19 cellular contexts compared by ENCODE assay signal in genomic region chr15:101133181-101133460, GRCh38.
DNase-seq lines count a peak whose midpoint lies in the region; ATAC-seq and TF ChIP-seq lines count a peak whose summit lies in the region.
"Had no signal": no experiment of that assay in that cellular context is flagged by ENCODE, and none has a peak within 500 bp of the region (broad histone marks: within the 10 kb centered on the region; RNA-seq: fewer than 3 reads in every experiment).

No MANE protein-coding gene starts in this region.

- H3K79me2 ChIP-seq in Loucy (ENCODE audit: insufficient read depth, low read length) = no peaks in the 10 kb centered on the region; the same call in 1 of the 2 replicates

- ATAC-seq in GM21360 (IDR thresholded peaks at IDR 0.05; ENCODE audit: unreplicated experiment) = no peak
- no peak for ATAC-seq in HG03108 (IDR thresholded peaks at IDR 0.05; ENCODE audit: unreplicated experiment)
- ATAC-seq: GM12878 had no signal

- peak overlapping the region; percentile 17 for H2AK5ac ChIP-seq in neuronal stem cell (ENCODE audit: low read depth, low read length)

- no peaks in the 10 kb centered on the region for H3K27me3 Mint-ChIP-seq in endodermal cell (ENCODE audit: insufficient read depth)
- H3K27me3 Mint-ChIP-seq in activated naive CD4-positive, alpha-beta T cell treated with anti-CD3 and anti-CD28 coated beads, Interleukin-2, amount 10 ng/mL, durations not matched to agents 7 days and 5 days = peaks cover 22% of the 10 kb centered on the region

- CTCF ChIA-PET in activated naive CD4-positive, alpha-beta T cell treated with anti-CD3 and anti-CD28 coated beads, Interleukin-2, amount 10 ng/mL, durations not matched to agents 7 days and 5 days (lab: Charles Lee) = no interaction called here

- no peaks in the 10 kb centered on the region for H4K20me1 ChIP-seq in BLaER1
- H4K20me1 ChIP-seq in Loucy (ENCODE audit: insufficient read depth, low read length, poor library complexity, severe bottlenecking) = no peaks in the 10 kb centered on the region

- DNase-seq in endodermal cell = peak; percentile 32
- DNase-seq in neuronal stem cell (ENCODE audit: low spot score) = no peak
- no peak for DNase-seq in activated naive CD4-positive, alpha-beta T cell treated with anti-CD3 and anti-CD28 coated beads, Interleukin-2, amount 10 ng/mL, durations not matched to agents 7 days and 5 days
- no peak for DNase-seq in HuH-7 (ENCODE audit: low spot score)
- DNase-seq: 8988T; CD4-positive, CD25-positive, alpha-beta regulatory T cell; DMS 273 treated with DMSO at 0.1 percent for 48 hours; DMS53; DND-41; EL; HFFc6 had no signal

- peak overlapping the region; percentile 85 for H2BK5ac ChIP-seq in neuronal stem cell (ENCODE audit: low read length)

- H3K36me3 ChIP-seq in BLaER1 (no peaks in the 10 kb centered on the region), Loucy (ENCODE audit: insufficient read depth, low read length) (no peaks in the 10 kb centered on the region), endodermal cell (ENCODE audit: control insufficient read depth, insufficient read depth, low read length) (no peaks in the 10 kb centered on the region), neuronal stem cell (replicated peaks in 1 of 2; ENCODE audit: control insufficient read depth in 2 of 2, insufficient read depth in 2 of 2, low read length in 2 of 2) (no peaks in the 10 kb centered on the region)

- H3K4me2 ChIP-seq in BLaER1 = peak overlapping the region; percentile 70
- H3K4me2 ChIP-seq in Loucy (ENCODE audit: low read depth, low read length, poor library complexity, severe bottlenecking) = no peak overlapping the region
- no peak overlapping the region for H3K4me2 ChIP-seq in neuronal stem cell (ENCODE audit: insufficient read depth, low read length, poor library complexity, severe bottlenecking)
- H3K4me2 ChIP-seq: GM23338 had no signal

- H3K27ac Mint-ChIP-seq in endodermal cell = no peak overlapping the region
- H3K27ac Mint-ChIP-seq in activated naive CD4-positive, alpha-beta T cell treated with anti-CD3 and anti-CD28 coated beads, Interleukin-2, amount 10 ng/mL, durations not matched to agents 7 days and 5 days = no peak overlapping the region
- H3K27ac Mint-ChIP-seq: CD4-positive, CD25-positive, alpha-beta regulatory T cell; CD8-positive, alpha-beta memory T cell; GM23338; HFFc6 had no signal

- H3K9ac ChIP-seq in BLaER1 = peak overlapping the region; percentile 17; the same call in 1 of the 2 replicates
- peak overlapping the region; percentile 14 for H3K9ac ChIP-seq in Loucy (ENCODE audit: low read depth, low read length, poor library complexity, severe bottlenecking)
- no peak overlapping the region for H3K9ac ChIP-seq in endodermal cell (ENCODE audit: extremely low read depth, low read length, poor library complexity, severe bottlenecking)
- no peak overlapping the region for H3K9ac ChIP-seq in neuronal stem cell (ENCODE audit: low read depth, low read length, poor library complexity)

- H3K9me3 Mint-ChIP-seq in endodermal cell = peaks cover 12% of the 10 kb centered on the region
- peaks cover 8% of the 10 kb centered on the region for H3K9me3 Mint-ChIP-seq in activated naive CD4-positive, alpha-beta T cell treated with anti-CD3 and anti-CD28 coated beads, Interleukin-2, amount 10 ng/mL, durations not matched to agents 7 days and 5 days

- H3K4me3 ChIP-seq in BLaER1 (no peak overlapping the region), Loucy (ENCODE audit: low read length, poor library complexity, severe bottlenecking) (no peak overlapping the region), endodermal cell (ENCODE audit: low read length) (no peak overlapping the region), neuronal stem cell (ENCODE audit: low read length in 2 of 2) (no peak overlapping the region)
- H3K4me3 ChIP-seq: GM12878, GM23338 had no signal

- H2BK120ac ChIP-seq in neuronal stem cell (ENCODE audit: low read depth, low read length) = peak overlapping the region; percentile 51

- H3K4me1 ChIP-seq in BLaER1 (peaks cover 80% of the 10 kb centered on the region), Loucy (ENCODE audit: insufficient read depth, low read length, poor library complexity, severe bottlenecking) (peaks cover 75% of the 10 kb centered on the region), endodermal cell (ENCODE audit: control insufficient read depth, insufficient read depth, low read length) (no peaks in the 10 kb centered on the region), neuronal stem cell (ENCODE audit: control insufficient read depth in 2 of 2, insufficient read depth in 1 of 2, low read depth in 1 of 2, low read length in 2 of 2) (peaks cover 0 to 1% of the 10 kb centered on the region in 2 donors)

- no peak overlapping the region for H2BK15ac ChIP-seq in neuronal stem cell (ENCODE audit: low read length)

- H3K36me3 Mint-ChIP-seq in endodermal cell (ENCODE audit: low read depth) = no peaks in the 10 kb centered on the region
- H3K36me3 Mint-ChIP-seq in activated naive CD4-positive, alpha-beta T cell treated with anti-CD3 and anti-CD28 coated beads, Interleukin-2, amount 10 ng/mL, durations not matched to agents 7 days and 5 days = peaks cover 9% of the 10 kb centered on the region
- H3K36me3 Mint-ChIP-seq: CD4-positive, CD25-positive, alpha-beta regulatory T cell had no signal

- H3K9me2 ChIP-seq in Loucy (replicated peaks; ENCODE audit: low read depth, low read length) = no peaks in the 10 kb centered on the region

- no peak overlapping the region for H3K4ac ChIP-seq in neuronal stem cell (ENCODE audit: low read length)

- H2BK12ac ChIP-seq in neuronal stem cell (ENCODE audit: low read length) = peak overlapping the region; percentile 85

- WGBS in endodermal cell (ENCODE audit: insufficient coverage in 1 of 2, insufficient read length in 1 of 2), 2 experiments = 95 to 100% methylated on average over 1 to 8 of the region's 8 CpGs
- WGBS in neuronal stem cell (ENCODE audit: extremely low coverage in 2 of 2, insufficient read length in 2 of 2, insufficient replicate concordance in 1 of 2), 2 donors = no CpG with 5 or more reads among the region's 8 CpGs

- H3K14ac ChIP-seq in neuronal stem cell (ENCODE audit: low read length) = no peak overlapping the region

- no peaks in the 10 kb centered on the region for H3K79me1 ChIP-seq in neuronal stem cell (ENCODE audit: low read depth, low read length)

- H3K9me3 ChIP-seq in BLaER1 (peaks cover 16% of the 10 kb centered on the region), Loucy (ENCODE audit: insufficient read depth, low read depth, low read length) (peaks cover 3% of the 10 kb centered on the region; the same call in 1 of the 2 replicates), endodermal cell (ENCODE audit: control insufficient read depth, low read length) (no peaks in the 10 kb centered on the region), neuronal stem cell (replicated peaks in 1 of 2; ENCODE audit: control insufficient read depth in 2 of 2, insufficient read depth in 1 of 2, low read depth in 1 of 2, low read length in 2 of 2) (peaks cover 3 to 5% of the 10 kb centered on the region in 2 donors)

- no peak overlapping the region for H4K8ac ChIP-seq in neuronal stem cell (ENCODE audit: low read depth, low read length)

- H4K91ac ChIP-seq in neuronal stem cell (ENCODE audit: low read depth, low read length, poor library complexity) = no peak overlapping the region

- peak overlapping the region; percentile 35 for H3K23ac ChIP-seq in neuronal stem cell (ENCODE audit: low read depth, low read length, poor library complexity)

- H2AFZ ChIP-seq in Loucy (ENCODE audit: low read length) (no peak overlapping the region), neuronal stem cell (ENCODE audit: low read length) (no peak overlapping the region)
- H2AFZ ChIP-seq: GM23338 had no signal

- no peaks in the 10 kb centered on the region for H3K27me3 ChIP-seq in BLaER1
- H3K27me3 ChIP-seq in Loucy (ENCODE audit: insufficient read depth, low read length, poor library complexity, severe bottlenecking) = no peaks in the 10 kb centered on the region
- no peaks in the 10 kb centered on the region for H3K27me3 ChIP-seq in endodermal cell (ENCODE audit: control insufficient read depth, insufficient read depth, low read length, poor library complexity, severe bottlenecking)
- H3K27me3 ChIP-seq in neuronal stem cell (ENCODE audit: control insufficient read depth in 3 of 3, insufficient read depth in 3 of 3, low read depth in 1 of 3, low read length in 3 of 3) = no peaks in the 10 kb centered on the region

- no peaks in the 10 kb centered on the region for H3K4me1 Mint-ChIP-seq in endodermal cell
- peaks cover 53% of the 10 kb centered on the region for H3K4me1 Mint-ChIP-seq in activated naive CD4-positive, alpha-beta T cell treated with anti-CD3 and anti-CD28 coated beads, Interleukin-2, amount 10 ng/mL, durations not matched to agents 7 days and 5 days

- H3K18ac ChIP-seq in neuronal stem cell (ENCODE audit: low read length) = peak overlapping the region; percentile 27

- TF ChIP-seq CTCF in Loucy (conservative IDR thresholded peaks at IDR 0.05; ENCODE audit: low read length) (no peak), endodermal cell (conservative IDR thresholded peaks at IDR 0.05) (no peak)

- H3K4me3 Mint-ChIP-seq in endodermal cell = no peak overlapping the region
- no peak overlapping the region for H3K4me3 Mint-ChIP-seq in activated naive CD4-positive, alpha-beta T cell treated with anti-CD3 and anti-CD28 coated beads, Interleukin-2, amount 10 ng/mL, durations not matched to agents 7 days and 5 days
- H3K4me3 Mint-ChIP-seq: CD4-positive, CD25-positive, alpha-beta regulatory T cell; CD8-positive, alpha-beta memory T cell; GM23338; HFFc6; IgD-negative memory B cell had no signal

- H3F3A ChIP-seq in Loucy (ENCODE audit: low read depth) = peaks cover 10% of the 10 kb centered on the region; the same call in 1 of the 2 replicates

- H3K27ac ChIP-seq in BLaER1 (peak overlapping the region; percentile 65), endodermal cell (ENCODE audit: low read depth, low read length) (no peak overlapping the region), neuronal stem cell (replicated peaks; ENCODE audit: low read length) (no peak overlapping the region)

Comparison
In these comparisons a context has a peak if more than half of its experiments do, and no peak if none do; other contexts are left out.
1. H3K9ac ChIP-seq: peak in BLaER1 (single experiment) and Loucy (single experiment); none in endodermal cell (single experiment) and neuronal stem cell (single experiment).